Comparison of ENCODE assay signal across 7 cellular contexts in the genomic region with DNA sequence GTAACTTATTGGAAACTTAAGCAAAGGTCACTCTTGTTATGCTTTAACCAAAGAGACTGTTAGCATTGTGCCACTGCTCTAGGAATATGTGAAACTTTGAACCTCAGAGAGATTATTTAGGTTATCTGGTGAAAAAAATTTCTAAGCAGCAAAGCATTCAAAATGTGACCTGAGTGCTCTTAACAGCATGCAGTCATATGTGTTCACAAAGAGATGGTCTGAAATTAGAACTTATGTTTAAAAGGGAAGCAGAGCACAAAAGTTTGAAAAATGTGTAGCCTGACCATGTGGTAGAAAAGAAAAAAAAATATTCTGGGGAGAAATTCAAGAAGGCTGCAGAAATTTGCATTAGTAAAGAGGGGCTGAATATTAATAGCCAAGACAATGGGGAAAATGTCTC.
"Had no signal": no experiment of that assay in that cellular context is flagged by ENCODE, and none has a peak within 500 bp of the region (broad histone marks: within the 10 kb centered on the region; RNA-seq: fewer than 3 reads in every experiment).

No MANE protein-coding gene starts in this region.

- H3K27ac ChIP-seq: HL-60, KMS-11 had no signal

- DNase-seq: IMR-90, KBM-7, KG1 had no signal

- ATAC-seq: K562 had no signal

- H3K9ac ChIP-seq: KMS-11 had no signal

- FAIRE-seq: HTR-8/SVneo, K562 had no signal

- H3K4me2 ChIP-seq: KMS-11 had no signal

- H3K4me3 ChIP-seq: K562 had no signal
